13 cellular contexts compared by ENCODE assay signal in the genomic region with DNA sequence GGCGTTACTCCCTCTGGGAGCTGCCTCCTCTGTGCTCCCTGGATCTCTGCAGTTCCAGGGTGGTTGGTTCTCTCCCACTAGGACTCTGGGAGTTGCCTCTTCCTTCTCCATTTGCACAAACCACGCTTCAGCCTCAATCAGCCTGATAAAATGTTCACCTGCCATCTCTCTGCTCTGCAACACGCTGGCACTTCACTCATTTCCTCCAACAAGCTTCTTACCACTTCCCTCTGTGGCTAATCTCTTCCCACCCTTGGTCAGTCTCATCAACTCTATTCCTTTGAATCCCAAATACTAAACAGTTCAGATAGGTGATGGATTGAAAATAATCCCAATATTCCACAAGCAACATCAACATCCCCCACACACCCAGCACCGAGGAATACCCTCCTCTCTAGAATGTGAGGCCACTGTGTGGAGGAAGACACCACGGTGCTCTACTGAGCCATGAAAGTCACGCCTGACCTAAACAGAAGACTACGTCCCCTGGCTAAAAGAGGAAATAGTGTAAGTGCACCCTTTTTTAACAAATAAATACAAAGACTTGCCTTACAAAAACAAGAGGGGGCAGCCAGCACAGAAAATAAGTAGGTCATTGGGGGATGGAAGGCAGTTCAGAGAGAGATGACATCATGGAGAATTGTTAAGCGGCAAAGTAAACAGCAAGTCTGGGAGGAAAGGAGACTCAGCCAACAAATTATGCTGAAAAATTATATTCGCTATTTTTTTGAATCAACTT. TPM values are rescaled to one million over a fixed set of nuclear protein-coding genes. Genes with fewer than 3 reads are reported as not detected.
DNase-seq lines count a peak whose midpoint lies in the region; ATAC-seq, FAIRE-seq and TF ChIP-seq lines count a peak whose summit lies in the region.
"Had no signal": no experiment of that assay in that cellular context is flagged by ENCODE, and none has a peak within 500 bp of the region (broad histone marks: within the 10 kb centered on the region; RNA-seq: fewer than 3 reads in every experiment).

No MANE protein-coding gene starts in this region.

- H3K9me3 ChIP-seq in astrocyte (ENCODE audit: insufficient read depth, low read depth, low read length) (no peaks in the 10 kb centered on the region), mesenchymal stem cell (ENCODE audit: control insufficient read depth, low read length) (no peaks in the 10 kb centered on the region), WERI-Rb-1 (ENCODE audit: severe bottlenecking) (peaks cover 3% of the 10 kb centered on the region)

- CTCF ChIA-PET in GM10248 (lab: Yijun Ruan, JAX) = interaction anchor here (1.1 kb wide), 2 partner anchors 23 to 47 kb away, joined by 3 to 4 read pairs; no protein-coding TSS in a partner anchor

- H3K27ac ChIP-seq in astrocyte (ENCODE audit: low read depth, low read length) (no peak overlapping the region), mesenchymal stem cell (ENCODE audit: low read length, poor library complexity, severe bottlenecking) (no peak overlapping the region), WERI-Rb-1 (no peak overlapping the region)
- H3K27ac ChIP-seq: foreskin keratinocyte had no signal

- no peaks in the 10 kb centered on the region for H3K79me1 ChIP-seq in mesenchymal stem cell (replicated peaks; ENCODE audit: low read length, poor library complexity, severe bottlenecking)

- peak; percentile 48 for DNase-seq in GM10248 (ENCODE audit: extremely low spot score)
- no peak for DNase-seq in astrocyte (ENCODE audit: low read depth)
- DNase-seq in mesenchymal stem cell = peak; percentile 36
- no peak for DNase-seq in NCI-H226
- no peak for DNase-seq in WERI-Rb-1
- no peak for DNase-seq in activated T-helper 1 cell treated with anti-CD3 and anti-CD28 coated beads, Interleukin-12 subunit alpha, Interleukin-12 subunit beta, Interleukin-2, Interleukin-4 antibody, amounts not matched to agents 30 ng/mL and 10 ng/mL and 1 ng/mL, durations not matched to agents 14 hours and 24 hours and 36 hours (ENCODE audit: low spot score)
- DNase-seq: activated CD4-positive, alpha-beta T cell treated with anti-CD3 and anti-CD28 coated beads, Interleukin-2, amount 50 U/mL, for 1 hour; COR-L47; foreskin keratinocyte; NCI-H1092 treated with DMSO at 0.1 percent for 48 hours; RPMI8226 had no signal

- no peak overlapping the region for H3K14ac ChIP-seq in mesenchymal stem cell (ENCODE audit: low read length in 2 of 2)

- no peak overlapping the region for H4K8ac ChIP-seq in mesenchymal stem cell (ENCODE audit: low read length)

- 63% methylated on average over 5 of the region's 9 CpGs for WGBS in mesenchymal stem cell

- H3K4me2 ChIP-seq in astrocyte (ENCODE audit: low read length) (peak overlapping the region; percentile 32), mesenchymal stem cell (ENCODE audit: low read length, poor library complexity, severe bottlenecking) (no peak overlapping the region)

- H3K79me2 ChIP-seq in astrocyte (ENCODE audit: insufficient read depth, low read length) = no peaks in the 10 kb centered on the region

- no peak overlapping the region for H2AK5ac ChIP-seq in mesenchymal stem cell (ENCODE audit: low read length, severe bottlenecking)

- intact Hi-C loops in activated T-helper 1 cell treated with anti-CD3 and anti-CD28 coated beads, Interleukin-12 subunit alpha, Interleukin-12 subunit beta, Interleukin-2, Interleukin-4 antibody, amounts not matched to agents 30 ng/mL and 10 ng/mL and 1 ng/mL, durations not matched to agents 14 hours and 24 hours and 36 hours (cut with micrococcal nuclease) = no loop called here

- TF ChIP-seq CTCF in GM10248 (IDR thresholded peaks at IDR 0.05; ENCODE audit: control extremely low read depth, extremely low read depth, low read depth, missing control alignments) = no peak
- TF ChIP-seq CTCF in astrocyte (IDR thresholded peaks at IDR 0.05; ENCODE audit: insufficient read depth, low read depth, low read length) = no peak
- TF ChIP-seq CTCF in WERI-Rb-1 (IDR thresholded peaks at IDR 0.05; ENCODE audit: low read depth, low read length) = no peak

- POLR2A ChIA-PET in GM10248 (lab: Yijun Ruan, JAX) = no interaction called here

- no peak overlapping the region for H2BK120ac ChIP-seq in mesenchymal stem cell (ENCODE audit: low read depth, low read length)

- H3K36me3 ChIP-seq in astrocyte (ENCODE audit: insufficient read depth, low read length) (no peaks in the 10 kb centered on the region), mesenchymal stem cell (ENCODE audit: control insufficient read depth in 1 of 2, insufficient read depth in 2 of 2, low read depth in 1 of 2, low read length in 2 of 2) (peaks cover 0 to 2% of the 10 kb centered on the region in 2 experiments), WERI-Rb-1 (no peaks in the 10 kb centered on the region)

- peaks cover 14% of the 10 kb centered on the region for H3K27me3 Mint-ChIP-seq in astrocyte (ENCODE audit: low read depth, unreplicated experiment)
- peaks cover 5% of the 10 kb centered on the region for H3K27me3 Mint-ChIP-seq in activated T-helper 1 cell treated with anti-CD3 and anti-CD28 coated beads, Interleukin-12 subunit alpha, Interleukin-12 subunit beta, Interleukin-2, Interleukin-4 antibody, amounts not matched to agents 30 ng/mL and 10 ng/mL and 1 ng/mL, durations not matched to agents 14 hours and 24 hours and 36 hours (ENCODE audit: insufficient read depth)

- H3K18ac ChIP-seq in mesenchymal stem cell (ENCODE audit: low read depth in 1 of 2, low read length in 2 of 2) = no peak overlapping the region

- no peak overlapping the region for H3K4ac ChIP-seq in mesenchymal stem cell (ENCODE audit: low read depth in 1 of 2, low read length in 2 of 2)

- H3K9ac ChIP-seq in astrocyte (ENCODE audit: low read length) = no peak overlapping the region
- H3K9ac ChIP-seq in mesenchymal stem cell (ENCODE audit: low read length) = peak overlapping the region; percentile 17

- peaks cover 24% of the 10 kb centered on the region for H3K4me1 Mint-ChIP-seq in astrocyte (ENCODE audit: low read depth, unreplicated experiment)
- H3K4me1 Mint-ChIP-seq in activated T-helper 1 cell treated with anti-CD3 and anti-CD28 coated beads, Interleukin-12 subunit alpha, Interleukin-12 subunit beta, Interleukin-2, Interleukin-4 antibody, amounts not matched to agents 30 ng/mL and 10 ng/mL and 1 ng/mL, durations not matched to agents 14 hours and 24 hours and 36 hours (ENCODE audit: low read depth) = no peaks in the 10 kb centered on the region

- H2BK5ac ChIP-seq in mesenchymal stem cell (ENCODE audit: low read depth, low read length, poor library complexity, severe bottlenecking) = no peak overlapping the region

- H2AFZ ChIP-seq in astrocyte (ENCODE audit: low read depth, low read length) (no peak overlapping the region), mesenchymal stem cell (ENCODE audit: low read depth, low read length) (no peak overlapping the region)

- H3K27me3 ChIP-seq in astrocyte (ENCODE audit: insufficient read depth, low read length) = no peaks in the 10 kb centered on the region
- H3K27me3 ChIP-seq in mesenchymal stem cell (ENCODE audit: control insufficient read depth in 1 of 2, insufficient read depth in 1 of 2, low read length in 2 of 2) = peaks cover 0 to 8% of the 10 kb centered on the region in 2 experiments
- H3K27me3 ChIP-seq in WERI-Rb-1 (ENCODE audit: insufficient read depth, low read depth, severe bottlenecking) = peaks cover 3% of the 10 kb centered on the region
- H3K27me3 ChIP-seq: foreskin keratinocyte had no signal

- FAIRE-seq in astrocyte (lab: Jason Lieb, UNC) = no peak

- no peak overlapping the region for H3K4me3 ChIP-seq in astrocyte (ENCODE audit: insufficient read depth, low read depth, low read length)
- no peak overlapping the region for H3K4me3 ChIP-seq in mesenchymal stem cell (ENCODE audit: insufficient read depth in 1 of 2, low read depth in 1 of 2, low read length in 2 of 2)
- H3K4me3 ChIP-seq in WERI-Rb-1 (ENCODE audit: low read depth, low read length) = no peak overlapping the region

- no peak overlapping the region for H2BK15ac ChIP-seq in mesenchymal stem cell (ENCODE audit: low read depth, poor library complexity, severe bottlenecking)

- peaks cover under 1% of the 10 kb centered on the region for H3K36me3 Mint-ChIP-seq in astrocyte (ENCODE audit: low read depth, unreplicated experiment)
- H3K36me3 Mint-ChIP-seq in activated T-helper 1 cell treated with anti-CD3 and anti-CD28 coated beads, Interleukin-12 subunit alpha, Interleukin-12 subunit beta, Interleukin-2, Interleukin-4 antibody, amounts not matched to agents 30 ng/mL and 10 ng/mL and 1 ng/mL, durations not matched to agents 14 hours and 24 hours and 36 hours (ENCODE audit: low read depth) = no peaks in the 10 kb centered on the region

- H3K27ac Mint-ChIP-seq in astrocyte (ENCODE audit: unreplicated experiment) = peak overlapping the region; percentile 36
- no peak overlapping the region for H3K27ac Mint-ChIP-seq in activated T-helper 1 cell treated with anti-CD3 and anti-CD28 coated beads, Interleukin-12 subunit alpha, Interleukin-12 subunit beta, Interleukin-2, Interleukin-4 antibody, amounts not matched to agents 30 ng/mL and 10 ng/mL and 1 ng/mL, durations not matched to agents 14 hours and 24 hours and 36 hours

- H3K4me1 ChIP-seq in astrocyte (ENCODE audit: insufficient read depth, low read length) (peaks cover 34% of the 10 kb centered on the region), mesenchymal stem cell (ENCODE audit: control insufficient read depth, insufficient read depth, low read depth, low read length) (peaks cover 11% of the 10 kb centered on the region)
- H3K4me1 ChIP-seq: foreskin keratinocyte had no signal

- H3K4me3 Mint-ChIP-seq in astrocyte (ENCODE audit: unreplicated experiment) = no peak overlapping the region
- H3K4me3 Mint-ChIP-seq in activated T-helper 1 cell treated with anti-CD3 and anti-CD28 coated beads, Interleukin-12 subunit alpha, Interleukin-12 subunit beta, Interleukin-2, Interleukin-4 antibody, amounts not matched to agents 30 ng/mL and 10 ng/mL and 1 ng/mL, durations not matched to agents 14 hours and 24 hours and 36 hours = no peak overlapping the region

- H3K9me3 Mint-ChIP-seq in astrocyte (ENCODE audit: unreplicated experiment) = no peaks in the 10 kb centered on the region
- no peaks in the 10 kb centered on the region for H3K9me3 Mint-ChIP-seq in activated T-helper 1 cell treated with anti-CD3 and anti-CD28 coated beads, Interleukin-12 subunit alpha, Interleukin-12 subunit beta, Interleukin-2, Interleukin-4 antibody, amounts not matched to agents 30 ng/mL and 10 ng/mL and 1 ng/mL, durations not matched to agents 14 hours and 24 hours and 36 hours

- no peak overlapping the region for H3K23ac ChIP-seq in mesenchymal stem cell (ENCODE audit: low read length in 2 of 2)

- no peaks in the 10 kb centered on the region for H4K20me1 ChIP-seq in astrocyte (ENCODE audit: insufficient read depth, low read length)

- ATAC-seq in GM21619 (IDR thresholded peaks at IDR 0.05; ENCODE audit: unreplicated experiment) = peak; percentile 51
- ATAC-seq in GM18519 (IDR thresholded peaks at IDR 0.05; ENCODE audit: low FRiP score, unreplicated experiment) = no peak
- ATAC-seq: foreskin keratinocyte had no signal

- H4K91ac ChIP-seq in mesenchymal stem cell (ENCODE audit: low read length) = no peak overlapping the region

- H2BK12ac ChIP-seq in mesenchymal stem cell (ENCODE audit: low read length in 2 of 2) = no peak overlapping the region

RNA-seq across cellular contexts. Expression of a gene that starts 1.9 kb away (rescaled TPM):
- total RNA-seq in astrocyte = not detected in 2 replicates
- polyA plus RNA-seq in mesenchymal stem cell (2013, experiment 1 of 2) = not detected
- not detected for polyA plus RNA-seq in mesenchymal stem cell (2013, experiment 2 of 2)
- not detected in 2 replicates for total RNA-seq in activated T-helper 1 cell treated with anti-CD3 and anti-CD28 coated beads, Interleukin-12 subunit alpha, Interleukin-12 subunit beta, Interleukin-2, Interleukin-4 antibody, amounts not matched to agents 30 ng/mL and 10 ng/mL and 1 ng/mL, durations not matched to agents 14 hours and 24 hours and 36 hours
- total RNA-seq: foreskin keratinocyte had no signal
- polyA plus RNA-seq: foreskin keratinocyte had no signal

RNA-seq across cellular contexts. Expression of a gene that starts 20.4 kb away (rescaled TPM):
- 1.1 and 1.8 TPM in 2 replicates for total RNA-seq in astrocyte
- 1.1 TPM for polyA plus RNA-seq in mesenchymal stem cell (2013, experiment 1 of 2)
- 1.2 TPM for polyA plus RNA-seq in mesenchymal stem cell (2013, experiment 2 of 2)
- 0.20 and 0.23 TPM in 2 replicates for total RNA-seq in activated T-helper 1 cell treated with anti-CD3 and anti-CD28 coated beads, Interleukin-12 subunit alpha, Interleukin-12 subunit beta, Interleukin-2, Interleukin-4 antibody, amounts not matched to agents 30 ng/mL and 10 ng/mL and 1 ng/mL, durations not matched to agents 14 hours and 24 hours and 36 hours
- total RNA-seq: foreskin keratinocyte had no signal
- polyA plus RNA-seq: foreskin keratinocyte had no signal

RNA-seq across cellular contexts. Expression of a gene that starts 52.4 kb away (rescaled TPM):
- not detected in 2 replicates for total RNA-seq in astrocyte
- not detected for polyA plus RNA-seq in mesenchymal stem cell (2013, experiment 1 of 2)
- polyA plus RNA-seq in mesenchymal stem cell (2013, experiment 2 of 2) = not detected
- total RNA-seq in activated T-helper 1 cell treated with anti-CD3 and anti-CD28 coated beads, Interleukin-12 subunit alpha, Interleukin-12 subunit beta, Interleukin-2, Interleukin-4 antibody, amounts not matched to agents 30 ng/mL and 10 ng/mL and 1 ng/mL, durations not matched to agents 14 hours and 24 hours and 36 hours = 16.2 and 16.7 TPM in 2 replicates
- total RNA-seq: foreskin keratinocyte had no signal
- polyA plus RNA-seq: foreskin keratinocyte had no signal

Comparison
In these comparisons a context has a peak if more than half of its experiments do, and no peak if none do; other contexts are left out.
1. DNase-seq: peak in GM10248 (single experiment) and mesenchymal stem cell (single experiment); none in astrocyte (single experiment), NCI-H226 (single experiment), WERI-Rb-1 (single experiment) and activated T-helper 1 cell treated with anti-CD3 and anti-CD28 coated beads, Interleukin-12 subunit alpha, Interleukin-12 subunit beta, Interleukin-2, Interleukin-4 antibody, amounts not matched to agents 30 ng/mL and 10 ng/mL and 1 ng/mL, durations not matched to agents 14 hours and 24 hours and 36 hours (single experiment).
2. RNA of a gene that starts 52.4 kb away (total RNA-seq): 16.2 to 16.7 TPM in activated T-helper 1 cell treated with anti-CD3 and anti-CD28 coated beads, Interleukin-12 subunit alpha, Interleukin-12 subunit beta, Interleukin-2, Interleukin-4 antibody, amounts not matched to agents 30 ng/mL and 10 ng/mL and 1 ng/mL, durations not matched to agents 14 hours and 24 hours and 36 hours; not detected in astrocyte; every median in the first group is over 10 times any median in the second.